In the genomic region with DNA sequence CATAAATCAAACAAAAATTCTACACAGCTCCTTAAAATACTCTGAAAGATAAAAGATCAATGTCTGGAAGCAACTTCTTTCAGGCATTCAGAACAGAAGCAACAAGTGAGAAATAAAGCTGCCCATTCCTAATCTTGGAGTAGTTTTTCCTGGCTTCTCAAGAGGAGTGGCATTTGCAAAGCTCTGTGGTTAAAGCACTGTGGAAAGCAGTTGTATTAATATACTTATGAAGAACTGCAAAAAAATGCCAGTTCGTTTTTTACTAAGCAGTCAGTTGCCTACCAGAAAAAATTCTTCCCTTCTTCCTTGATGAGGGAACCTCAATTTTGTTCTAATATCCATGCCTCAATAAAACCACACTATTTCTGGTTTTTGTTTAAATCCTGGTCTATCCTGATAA, we compare ENCODE assay signal across 1 cellular context.
TF ChIP-seq lines count a peak whose summit lies in the region.

No MANE protein-coding gene starts in this region.

TF ChIP-seq in HEK293, 187 proteins besides CTCF, POLR2A, EP300 and RAD21 (continued from another document):
- TF ChIP-seq SCRT1 (tag by site-specific recombination; IDR thresholded peaks at IDR 0.05; ENCODE audit: borderline replicate concordance) (0 out of 2 replicates have a peak, but pooled peaks have one; percentile 19), KLF8 (tag by site-specific recombination; IDR thresholded peaks at IDR 0.05) (no peak), ZNF658 (tag by site-specific recombination; IDR thresholded peaks at IDR 0.05) (no peak), GLI4 (tag by site-specific recombination; IDR thresholded peaks at IDR 0.05) (no peak), ZNF433 (tag by site-specific recombination; IDR thresholded peaks at IDR 0.05; ENCODE audit: low read depth) (no peak), SCRT2 (tag by site-specific recombination; IDR thresholded peaks at IDR 0.05) (peak; percentile 74), ZSCAN5A (tag by site-specific recombination; IDR thresholded peaks at IDR 0.05) (no peak)
- TF ChIP-seq, protein P1, sequence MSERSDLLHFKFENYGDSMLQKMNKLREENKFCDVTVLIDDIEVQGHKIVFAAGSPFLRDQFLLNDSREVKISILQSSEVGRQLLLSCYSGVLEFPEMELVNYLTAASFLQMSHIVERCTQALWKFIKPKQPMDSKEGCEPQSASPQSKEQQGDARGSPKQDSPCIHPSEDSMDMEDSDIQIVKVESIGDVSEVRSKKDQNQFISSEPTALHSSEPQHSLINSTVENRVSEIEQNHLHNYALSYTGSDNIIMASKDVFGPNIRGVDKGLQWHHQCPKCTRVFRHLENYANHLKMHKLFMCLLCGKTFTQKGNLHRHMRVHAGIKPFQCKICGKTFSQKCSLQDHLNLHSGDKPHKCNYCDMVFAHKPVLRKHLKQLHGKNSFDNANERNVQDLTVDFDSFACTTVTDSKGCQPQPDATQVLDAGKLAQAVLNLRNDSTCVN (tag by site-specific recombination; optimal IDR thresholded peaks at IDR 0.05): no peak
